ENCODE assay signal across 9 cellular contexts in the genomic region with DNA sequence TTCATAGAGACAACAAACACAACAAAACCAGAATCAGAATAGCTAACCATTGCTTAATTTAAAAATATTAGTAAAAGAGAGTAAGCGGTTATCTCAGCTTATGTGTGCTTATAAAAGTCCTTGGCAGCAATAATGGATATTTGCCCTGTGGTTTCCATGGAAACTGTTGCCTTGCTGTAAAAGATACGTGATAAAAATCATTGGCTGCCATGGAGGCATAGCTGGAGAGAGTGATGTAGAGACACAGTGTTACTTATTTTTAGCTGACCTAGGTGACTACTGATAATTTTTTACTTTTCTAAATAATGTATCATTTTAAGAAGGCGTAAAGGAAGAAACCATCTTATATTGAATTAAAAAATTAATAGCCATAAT.
DNase-seq lines count a peak whose midpoint lies in the region; ATAC-seq, FAIRE-seq and TF ChIP-seq lines count a peak whose summit lies in the region.
"Had no signal": no experiment of that assay in that cellular context is flagged by ENCODE, and none has a peak within 500 bp of the region (broad histone marks: within the 10 kb centered on the region; RNA-seq: fewer than 3 reads in every experiment).

No MANE protein-coding gene starts in this region.

- H3K4me1 Mint-ChIP-seq in endodermal cell = peaks cover 12% of the 10 kb centered on the region
- H3K4me1 Mint-ChIP-seq in activated CD8-positive, alpha-beta memory T cell treated with anti-CD3 and anti-CD28 coated beads, Interleukin-2, amount 10 ng/mL, durations not matched to agents 7 days and 5 days = peaks cover 8% of the 10 kb centered on the region
- peaks cover 5% of the 10 kb centered on the region for H3K4me1 Mint-ChIP-seq in CD14-positive monocyte

- no peaks in the 10 kb centered on the region for H3K27me3 ChIP-seq in endodermal cell (ENCODE audit: control insufficient read depth, insufficient read depth, low read length, poor library complexity, severe bottlenecking)

- H3K4me3 ChIP-seq in GM12865 (ENCODE audit: low read depth, low read length) (no peak overlapping the region), endodermal cell (ENCODE audit: low read length) (no peak overlapping the region), kidney (ENCODE audit: low read length in 2 of 2) (no peak overlapping the region)

- H3K27ac Mint-ChIP-seq in endodermal cell = no peak overlapping the region
- H3K27ac Mint-ChIP-seq in activated CD8-positive, alpha-beta memory T cell treated with anti-CD3 and anti-CD28 coated beads, Interleukin-2, amount 10 ng/mL, durations not matched to agents 7 days and 5 days = no peak overlapping the region
- no peak overlapping the region for H3K27ac Mint-ChIP-seq in CD14-positive monocyte
- H3K27ac Mint-ChIP-seq: activated T-helper 17 cell treated with anti-CD3 and anti-CD28 coated beads, Interleukin-2, amount 50 U/mL, for 72 hours had no signal

- no peak for ATAC-seq in activated CD8-positive, alpha-beta memory T cell treated with anti-CD3 and anti-CD28 coated beads, Interleukin-2, amount 10 ng/mL, durations not matched to agents 7 days and 5 days
- ATAC-seq: activated T-helper 17 cell treated with anti-CD3 and anti-CD28 coated beads, Interleukin-2, amount 50 U/mL, for 72 hours had no signal

- H3K9me3 Mint-ChIP-seq in endodermal cell (no peaks in the 10 kb centered on the region), CD14-positive monocyte (peaks cover 0 to 2% (median 0%) of the 10 kb centered on the region in 7 donors)
- peaks cover 2% of the 10 kb centered on the region for H3K9me3 Mint-ChIP-seq in activated CD8-positive, alpha-beta memory T cell treated with anti-CD3 and anti-CD28 coated beads, Interleukin-2, amount 10 ng/mL, durations not matched to agents 7 days and 5 days (ENCODE audit: low read depth)
- H3K9me3 Mint-ChIP-seq: activated T-helper 17 cell treated with anti-CD3 and anti-CD28 coated beads, Interleukin-2, amount 50 U/mL, for 72 hours had no signal

- H3K9ac ChIP-seq in endodermal cell (ENCODE audit: extremely low read depth, low read length, poor library complexity, severe bottlenecking) (no peak overlapping the region), kidney (ENCODE audit: low read length in 2 of 2) (no peak overlapping the region)

- no peak for FAIRE-seq in kidney (lab: Jason Lieb, UNC)

- H3K4me1 ChIP-seq in endodermal cell (ENCODE audit: control insufficient read depth, insufficient read depth, low read length) (peaks cover 3% of the 10 kb centered on the region), kidney (ENCODE audit: control insufficient read depth in 1 of 2, insufficient read depth in 1 of 2, low read depth in 1 of 2, low read length in 2 of 2) (no peaks in the 10 kb centered on the region)

- H3K36me3 Mint-ChIP-seq in endodermal cell (ENCODE audit: low read depth) = peaks cover 2% of the 10 kb centered on the region
- H3K36me3 Mint-ChIP-seq in activated CD8-positive, alpha-beta memory T cell treated with anti-CD3 and anti-CD28 coated beads, Interleukin-2, amount 10 ng/mL, durations not matched to agents 7 days and 5 days = peaks cover 3% of the 10 kb centered on the region
- peaks cover 6 to 9% of the 10 kb centered on the region in 2 donors for H3K36me3 Mint-ChIP-seq in CD14-positive monocyte

- DNase-seq in GM12865 (ENCODE audit: low read depth) = peak; percentile 21
- peak; percentile 21 for DNase-seq in NCI-H2227 treated with DMSO at 0.1 percent for 48 hours (lab: John Stamatoyannopoulos, UW)
- DNase-seq in endodermal cell = no peak
- DNase-seq in renal cortical epithelial cell (ENCODE audit: low read depth) = peak; percentile 41
- DNase-seq in activated CD8-positive, alpha-beta memory T cell treated with anti-CD3 and anti-CD28 coated beads, Interleukin-2, amount 10 ng/mL, durations not matched to agents 7 days and 5 days = no peak
- no peak for DNase-seq in GM10266 (ENCODE audit: extremely low spot score)
- no peak for DNase-seq in kidney
- no peak for DNase-seq in CD14-positive monocyte (ENCODE audit: low spot score)

- intact Hi-C loops in kidney (cut with DNase I) (no loop called here), CD14-positive monocyte (cut with micrococcal nuclease) (no loop called here)

- 80 to 88% methylated on average over 2 of the region's 3 CpGs for WGBS in endodermal cell (ENCODE audit: insufficient coverage in 1 of 2, insufficient read length in 1 of 2), 2 experiments

- CTCF ChIA-PET in activated CD8-positive, alpha-beta memory T cell treated with anti-CD3 and anti-CD28 coated beads, Interleukin-2, amount 10 ng/mL, durations not matched to agents 7 days and 5 days (lab: Charles Lee) = interaction anchor here (1.2 kb wide), 2 partner anchors 9 to 524 kb away, joined by 3 to 6 read pairs; no protein-coding TSS in a partner anchor

- H3K27ac ChIP-seq in endodermal cell (ENCODE audit: low read depth, low read length) (peak overlapping the region; percentile 77), kidney (ENCODE audit: low read depth in 2 of 2, low read length in 2 of 2) (no peak overlapping the region)

- no peak overlapping the region for H3K4me3 Mint-ChIP-seq in endodermal cell
- no peak overlapping the region for H3K4me3 Mint-ChIP-seq in activated CD8-positive, alpha-beta memory T cell treated with anti-CD3 and anti-CD28 coated beads, Interleukin-2, amount 10 ng/mL, durations not matched to agents 7 days and 5 days
- H3K4me3 Mint-ChIP-seq in CD14-positive monocyte = no peak overlapping the region
- H3K4me3 Mint-ChIP-seq: activated T-helper 17 cell treated with anti-CD3 and anti-CD28 coated beads, Interleukin-2, amount 50 U/mL, for 72 hours had no signal

- H3K9me3 ChIP-seq in endodermal cell (ENCODE audit: control insufficient read depth, low read length) (no peaks in the 10 kb centered on the region), kidney (ENCODE audit: control insufficient read depth in 1 of 2, low read length in 2 of 2) (no peaks in the 10 kb centered on the region)

- H3K36me3 ChIP-seq in endodermal cell (ENCODE audit: control insufficient read depth, insufficient read depth, low read length) (no peaks in the 10 kb centered on the region), kidney (ENCODE audit: control insufficient read depth in 1 of 2, insufficient read depth in 2 of 2, low read length in 2 of 2) (no peaks in the 10 kb centered on the region)

- H3K27me3 Mint-ChIP-seq in endodermal cell (ENCODE audit: insufficient read depth) (no peaks in the 10 kb centered on the region), CD14-positive monocyte (ENCODE audit: low read depth in 3 of 3) (no peaks in the 10 kb centered on the region)
- H3K27me3 Mint-ChIP-seq in activated CD8-positive, alpha-beta memory T cell treated with anti-CD3 and anti-CD28 coated beads, Interleukin-2, amount 10 ng/mL, durations not matched to agents 7 days and 5 days = no peaks in the 10 kb centered on the region
- H3K27me3 Mint-ChIP-seq: activated T-helper 17 cell treated with anti-CD3 and anti-CD28 coated beads, Interleukin-2, amount 50 U/mL, for 72 hours had no signal

- TF ChIP-seq CTCF in GM12865 (IDR thresholded peaks at IDR 0.05; ENCODE audit: insufficient read depth, low read depth, low read length, missing control alignments) = no peak
- no peak for TF ChIP-seq CTCF in endodermal cell (conservative IDR thresholded peaks at IDR 0.05)
- no peak for TF ChIP-seq CTCF in GM10266 (IDR thresholded peaks at IDR 0.05; ENCODE audit: control insufficient read depth, insufficient read depth, low read depth, missing control alignments)
- no peak for TF ChIP-seq CTCF in kidney (IDR thresholded peaks at IDR 0.05; ENCODE audit: borderline replicate concordance, extremely low read depth, insufficient read depth)
- TF ChIP-seq CTCF in CD14-positive monocyte (IDR thresholded peaks at IDR 0.05) = no peak

Comparison
In these comparisons a context has a peak if more than half of its experiments do, and no peak if none do; other contexts are left out.
1. DNase-seq: peak in GM12865 (single experiment), NCI-H2227 treated with DMSO at 0.1 percent for 48 hours (single experiment) and renal cortical epithelial cell (single experiment); none in endodermal cell (single experiment), activated CD8-positive, alpha-beta memory T cell treated with anti-CD3 and anti-CD28 coated beads, Interleukin-2, amount 10 ng/mL, durations not matched to agents 7 days and 5 days (single experiment), GM10266 (single experiment), kidney (single experiment) and CD14-positive monocyte (single experiment).